Comparison of ENCODE assay signal across 17 cellular contexts in genomic region chr16:68273459-68273858, GRCh38. TPM values are rescaled to one million over a fixed set of nuclear protein-coding genes. Genes with fewer than 3 reads are reported as not detected.
A peak's percentile ranks its signal among the peaks of the same experiment; 100 is the strongest.
DNase-seq lines count a peak whose midpoint lies in the region; ATAC-seq, FAIRE-seq and TF ChIP-seq lines count a peak whose summit lies in the region.
"Had no signal": no experiment of that assay in that cellular context is flagged by ENCODE, and none has a peak within 500 bp of the region (broad histone marks: within the 10 kb centered on the region; RNA-seq: fewer than 3 reads in every experiment).

No MANE protein-coding gene starts in this region.

- peaks cover 50% of the 10 kb centered on the region for H3K36me3 Mint-ChIP-seq in activated naive CD4-positive, alpha-beta T cell treated with anti-CD3 and anti-CD28 coated beads for 36 hours (ENCODE audit: low read depth)
- H3K36me3 Mint-ChIP-seq in effector memory CD8-positive, alpha-beta T cell (ENCODE audit: insufficient read depth): peaks cover 65% of the 10 kb centered on the region

- H3K27me3 ChIP-seq in SU-DHL-6 (ENCODE audit: low read length) (no peaks in the 10 kb centered on the region), subcutaneous abdominal adipose tissue (ENCODE audit: control insufficient read depth in 5 of 5, insufficient read depth in 4 of 5, low read length in 5 of 5) (no peaks in the 10 kb centered on the region), small intestine (ENCODE audit: control insufficient read depth in 2 of 2, insufficient read depth in 2 of 2, low read length in 2 of 2) (no peaks in the 10 kb centered on the region), WERI-Rb-1 (ENCODE audit: insufficient read depth, low read depth, severe bottlenecking) (no peaks in the 10 kb centered on the region)
- H3K27me3 ChIP-seq: esophagus muscularis mucosa had no signal

- no peaks in the 10 kb centered on the region for H4K20me1 ChIP-seq in SU-DHL-6 (ENCODE audit: low read depth, low read length)

- no peak overlapping the region for H3K4me2 ChIP-seq in SU-DHL-6 (ENCODE audit: low read depth, low read length, poor library complexity, severe bottlenecking)

- CTCF ChIA-PET in activated naive CD4-positive, alpha-beta T cell treated with anti-CD3 and anti-CD28 coated beads for 36 hours (lab: Charles Lee): interaction anchor here (1.0 to 5.9 kb wide), 9 partner anchors 9 to 56 kb away, joined by 3 to 41 read pairs (median 6); partner anchors contain the start of genes PRMT7, SLC7A6 and SLC7A6OS

- H3K4me3 Mint-ChIP-seq in activated naive CD4-positive, alpha-beta T cell treated with anti-CD3 and anti-CD28 coated beads for 36 hours: peak overlapping the region; percentile 65
- H3K4me3 Mint-ChIP-seq in effector memory CD8-positive, alpha-beta T cell: peak overlapping the region; percentile 64 to 65

- no peak overlapping the region for H2AFZ ChIP-seq in SU-DHL-6 (ENCODE audit: low read depth, low read length, severe bottlenecking)

- TF ChIP-seq CTCF in SU-DHL-6 (IDR thresholded peaks at IDR 0.05; ENCODE audit: insufficient read depth, low read length, poor library complexity, severe bottlenecking) (no peak), WERI-Rb-1 (IDR thresholded peaks at IDR 0.05; ENCODE audit: low read depth, low read length) (no peak)

- DNase-seq in activated naive CD4-positive, alpha-beta T cell treated with anti-CD3 and anti-CD28 coated beads for 36 hours: no peak
- no peak for DNase-seq in activated naive CD4-positive, alpha-beta T cell treated with anti-CD3 and anti-CD28 coated beads, Interleukin-2, amount 50 U/mL, for 16 hours
- DNase-seq in effector memory CD8-positive, alpha-beta T cell: no peak
- DNase-seq in small intestine (no peak), WERI-Rb-1 (no peak), sciatic nerve (ENCODE audit: low spot score) (no peak)
- DNase-seq: HCEC 1CT, NCI-H1417 treated with DMSO at 0.1 percent for 48 hours, nucleus accumbens, SW 1271 had no signal

- H3F3A ChIP-seq in SU-DHL-6 (ENCODE audit: insufficient read depth): peaks cover 5% of the 10 kb centered on the region; the same call in 1 of the 2 replicates

- no peaks in the 10 kb centered on the region for H3K27me3 Mint-ChIP-seq in activated naive CD4-positive, alpha-beta T cell treated with anti-CD3 and anti-CD28 coated beads for 36 hours (ENCODE audit: low read depth)
- H3K27me3 Mint-ChIP-seq in effector memory CD8-positive, alpha-beta T cell: no peaks in the 10 kb centered on the region

- no peak for ATAC-seq in effector memory CD8-positive, alpha-beta T cell (replicated peaks)
- no peak for ATAC-seq in sciatic nerve
- ATAC-seq: Panc1 had no signal

- H3K4me1 Mint-ChIP-seq in activated naive CD4-positive, alpha-beta T cell treated with anti-CD3 and anti-CD28 coated beads for 36 hours (ENCODE audit: low read depth): peaks cover 80% of the 10 kb centered on the region
- peaks cover 43 to 44% of the 10 kb centered on the region in 2 donors for H3K4me1 Mint-ChIP-seq in effector memory CD8-positive, alpha-beta T cell (ENCODE audit: low read depth in 2 of 2)

- H3K4me3 ChIP-seq in SU-DHL-6 (ENCODE audit: insufficient read depth, low read length, poor library complexity, severe bottlenecking) (no peak overlapping the region), subcutaneous abdominal adipose tissue (ENCODE audit: low read depth in 1 of 5, low read length in 5 of 5) (no peak overlapping the region), small intestine (ENCODE audit: low read depth in 1 of 2, low read length in 2 of 2) (no peak overlapping the region), WERI-Rb-1 (ENCODE audit: low read depth, low read length) (no peak overlapping the region)
- H3K4me3 ChIP-seq: esophagus muscularis mucosa, lung had no signal

- WGBS in small intestine, 3 donors: 93 to 94% (median 93%) methylated on average over 5 of the region's 5 CpGs

- H3K79me2 ChIP-seq in SU-DHL-6 (ENCODE audit: insufficient read depth, low read length): peaks cover 80% of the 10 kb centered on the region

- H3K27ac ChIP-seq in SU-DHL-6 (ENCODE audit: low read depth, low read length) (peak overlapping the region; percentile 57), subcutaneous abdominal adipose tissue (ENCODE audit: low read depth, low read length) (peak overlapping the region; percentile 51), small intestine (ENCODE audit: low read depth in 1 of 2, low read length in 1 of 2) (peak overlapping the region in 1 of 2 donors; percentile 6), WERI-Rb-1 (no peak overlapping the region)

- intact Hi-C loops in activated naive CD4-positive, alpha-beta T cell treated with anti-CD3 and anti-CD28 coated beads for 36 hours (cut with micrococcal nuclease): loop anchor here (10.0 kb wide), 1 partner anchor 481 kb away; no protein-coding TSS in a partner anchor
- intact Hi-C loops in sciatic nerve (cut with DNase I): no loop called here

- H3K36me3 ChIP-seq in SU-DHL-6 (ENCODE audit: low read length) (0 out of 2 replicates have a peak, but pooled peaks cover 6% of the 10 kb centered on the region), subcutaneous abdominal adipose tissue (ENCODE audit: control insufficient read depth in 5 of 5, insufficient read depth in 5 of 5, low read length in 5 of 5) (peaks cover 8 to 54% (median 20%) of the 10 kb centered on the region in 5 donors), small intestine (ENCODE audit: control insufficient read depth in 2 of 2, insufficient read depth in 2 of 2, low read length in 2 of 2) (peaks cover 0 to 3% of the 10 kb centered on the region in 2 donors), WERI-Rb-1 (peaks cover 20% of the 10 kb centered on the region)

- no peaks in the 10 kb centered on the region for H3K9me2 ChIP-seq in SU-DHL-6 (replicated peaks; ENCODE audit: insufficient read depth, low read length)

- H3K27ac Mint-ChIP-seq in activated naive CD4-positive, alpha-beta T cell treated with anti-CD3 and anti-CD28 coated beads for 36 hours: peak overlapping the region; percentile 99
- peak overlapping the region; percentile 90 to 95 for H3K27ac Mint-ChIP-seq in effector memory CD8-positive, alpha-beta T cell

- H3K9me3 Mint-ChIP-seq in activated naive CD4-positive, alpha-beta T cell treated with anti-CD3 and anti-CD28 coated beads for 36 hours: no peaks in the 10 kb centered on the region
- H3K9me3 Mint-ChIP-seq in effector memory CD8-positive, alpha-beta T cell: no peaks in the 10 kb centered on the region

- no peak for FAIRE-seq in small intestine (lab: Jason Lieb, UNC)

- H3K4me1 ChIP-seq in subcutaneous abdominal adipose tissue (ENCODE audit: control insufficient read depth in 5 of 5, insufficient read depth in 5 of 5, low read length in 5 of 5): peaks cover 2 to 69% (median 39%) of the 10 kb centered on the region in 5 donors
- no peaks in the 10 kb centered on the region for H3K4me1 ChIP-seq in small intestine (ENCODE audit: control insufficient read depth in 2 of 2, insufficient read depth in 1 of 2, low read depth in 1 of 2, low read length in 1 of 2)

- H3K9ac ChIP-seq in SU-DHL-6 (ENCODE audit: low read length) (0 out of 2 replicates have a peak overlapping the region, but pooled peaks have one; percentile 8), subcutaneous abdominal adipose tissue (ENCODE audit: low read length in 5 of 5) (no peak overlapping the region)
- H3K9ac ChIP-seq: KMS-11 had no signal

- H3K9me3 ChIP-seq in SU-DHL-6 (ENCODE audit: insufficient read depth, low read length) (no peaks in the 10 kb centered on the region), subcutaneous abdominal adipose tissue (ENCODE audit: control insufficient read depth in 5 of 5, low read length in 5 of 5) (no peaks in the 10 kb centered on the region), small intestine (ENCODE audit: control insufficient read depth, low read depth) (no peaks in the 10 kb centered on the region), WERI-Rb-1 (ENCODE audit: severe bottlenecking) (no peaks in the 10 kb centered on the region)
- H3K9me3 ChIP-seq: esophagus muscularis mucosa had no signal

RNA-seq across cellular contexts. Expression of gene SLC7A6, which starts 9.1 kb away (rescaled TPM):
- total RNA-seq in activated naive CD4-positive, alpha-beta T cell treated with anti-CD3 and anti-CD28 coated beads for 36 hours: 10 to 100 TPM; 79.4 to 83.4 TPM
- polyA plus RNA-seq in small intestine: 1 to 10 TPM; 2.0 to 8.5 (median 4.9) TPM
- total RNA-seq in sciatic nerve: 75.5 TPM

RNA-seq across cellular contexts. Expression of gene PLA2G15, which starts 28.3 kb away (rescaled TPM):
- 1 to 10 TPM; 4.2 to 5.4 TPM for total RNA-seq in activated naive CD4-positive, alpha-beta T cell treated with anti-CD3 and anti-CD28 coated beads for 36 hours
- polyA plus RNA-seq in small intestine: 1 to 10 TPM; 5.4 to 7.4 (median 5.7) TPM
- total RNA-seq in sciatic nerve: 17.4 TPM

RNA-seq across cellular contexts. Expression of gene SLC7A6OS, which starts 37.3 kb away (rescaled TPM):
- total RNA-seq in activated naive CD4-positive, alpha-beta T cell treated with anti-CD3 and anti-CD28 coated beads for 36 hours: 10 to 100 TPM; 23.0 to 26.4 TPM
- polyA plus RNA-seq in small intestine: 1 to 10 TPM; 3.8 to 6.6 (median 5.1) TPM
- total RNA-seq in sciatic nerve: 22.9 TPM

RNA-seq across cellular contexts. Expression of gene PRMT7, which starts 37.4 kb away (rescaled TPM):
- 10 to 100 TPM; 51.6 to 52.4 TPM for total RNA-seq in activated naive CD4-positive, alpha-beta T cell treated with anti-CD3 and anti-CD28 coated beads for 36 hours
- polyA plus RNA-seq in small intestine: 10 to 100 TPM; 13.6 to 26.7 (median 13.8) TPM
- 58.9 TPM for total RNA-seq in sciatic nerve

RNA-seq across cellular contexts. Expression of gene ESRP2, which starts 37.5 kb away (rescaled TPM):
- total RNA-seq in activated naive CD4-positive, alpha-beta T cell treated with anti-CD3 and anti-CD28 coated beads for 36 hours: under 1 TPM; 0.21 to 0.35 TPM
- 10 to 100 TPM; 14.3 to 21.5 (median 15.9) TPM for polyA plus RNA-seq in small intestine
- total RNA-seq in sciatic nerve: 0.36 TPM
- total RNA-seq: cerebellum had no signal
